In genomic region chr4:87073570-87074470, GRCh38 we compare ENCODE assay signal across 9 cellular contexts.
DNase-seq lines count a peak whose midpoint lies in the region; ATAC-seq and TF ChIP-seq lines count a peak whose summit lies in the region.
"Had no signal": no experiment of that assay in that cellular context is flagged by ENCODE, and none has a peak within 500 bp of the region (broad histone marks: within the 10 kb centered on the region; RNA-seq: fewer than 3 reads in every experiment).

No MANE protein-coding gene starts in this region.

- no peaks in the 10 kb centered on the region for H3K27me3 ChIP-seq in heart right ventricle

- ATAC-seq in HG03045 (IDR thresholded peaks at IDR 0.05; ENCODE audit: unreplicated experiment) (peak; percentile 95), heart right ventricle (peak; percentile 46 to 76 (median 66))
- peak; percentile 89 to 91 for ATAC-seq in activated T-cell treated with anti-CD3 and anti-CD28 coated beads, Interleukin-2, amount 50 U/mL, for 4 hours
- ATAC-seq: A549 had no signal

- peaks cover 51% of the 10 kb centered on the region for H3K4me1 Mint-ChIP-seq in activated T-cell treated with anti-CD3 and anti-CD28 coated beads, Interleukin-2, amount 50 U/mL, for 4 hours (ENCODE audit: low read depth)

- H3K4me3 ChIP-seq in heart right ventricle, result peak overlapping the region in 5 of 10 donors; percentile 0 to 25 (median 12)
- H3K4me3 ChIP-seq: A549 had no signal

- no peaks in the 10 kb centered on the region for H3K9me3 ChIP-seq in heart right ventricle
- H3K9me3 ChIP-seq: A549 had no signal

- DNase-seq in NCI-H2171 treated with DMSO at 0.1 percent for 48 hours (lab: John Stamatoyannopoulos, UW) (peak; percentile 44), NCI-H2171 (lab: John Stamatoyannopoulos, UW) (no peak), NCI-H526 (lab: John Stamatoyannopoulos, UW) (peak; percentile 68 to 70), heart right ventricle (peak in 1 of 2 donors; percentile 29)
- peak; percentile 34 for DNase-seq in activated T-cell treated with anti-CD3 and anti-CD28 coated beads, Interleukin-2, amount 50 U/mL, for 4 hours
- peak; percentile 81 for DNase-seq in stimulated activated CD4-positive, alpha-beta T cell treated with anti-CD3 and anti-CD28 coated beads, Interleukin-15, amount 100 ng/mL, for 24 hours
- DNase-seq in effector CD8-positive, alpha-beta T cell (lab: John Stamatoyannopoulos, UW), result no peak

- no peak for TF ChIP-seq CTCF in heart right ventricle (IDR thresholded peaks at IDR 0.05)

- peaks cover 5% of the 10 kb centered on the region for H3K36me3 Mint-ChIP-seq in activated T-cell treated with anti-CD3 and anti-CD28 coated beads, Interleukin-2, amount 50 U/mL, for 4 hours (ENCODE audit: insufficient read depth)

- intact Hi-C loops in heart right ventricle (cut with DNase I), result no loop called here

- no peaks in the 10 kb centered on the region for H3K36me3 ChIP-seq in heart right ventricle

- WGBS in heart right ventricle, 2 donors, result 15 to 21% methylated on average over 11 of the region's 11 CpGs

- H3K27ac ChIP-seq in heart right ventricle, result peak overlapping the region in 9 of 10 donors; percentile 30 to 69 (median 56)
- H3K27ac ChIP-seq: A549 had no signal

- H3K9me3 Mint-ChIP-seq in activated T-cell treated with anti-CD3 and anti-CD28 coated beads, Interleukin-2, amount 50 U/mL, for 4 hours, result no peaks in the 10 kb centered on the region

- H3K4me3 Mint-ChIP-seq in activated T-cell treated with anti-CD3 and anti-CD28 coated beads, Interleukin-2, amount 50 U/mL, for 4 hours, result peak overlapping the region; percentile 80

- H3K4me1 ChIP-seq in heart right ventricle, result peaks cover 5 to 94% (median 82%) of the 10 kb centered on the region in 9 donors

- no peaks in the 10 kb centered on the region for H3K27me3 Mint-ChIP-seq in activated T-cell treated with anti-CD3 and anti-CD28 coated beads, Interleukin-2, amount 50 U/mL, for 4 hours (ENCODE audit: low read depth)

Comparison
In these comparisons a context has a peak if more than half of its experiments do, and no peak if none do; other contexts are left out.
1. DNase-seq: peak in NCI-H2171 treated with DMSO at 0.1 percent for 48 hours (single experiment), NCI-H526 (2 of 2), activated T-cell treated with anti-CD3 and anti-CD28 coated beads, Interleukin-2, amount 50 U/mL, for 4 hours (single experiment) and stimulated activated CD4-positive, alpha-beta T cell treated with anti-CD3 and anti-CD28 coated beads, Interleukin-15, amount 100 ng/mL, for 24 hours (single experiment); none in NCI-H2171 (single experiment) and effector CD8-positive, alpha-beta T cell (single experiment).
2. Peak in every context shown above with its lines, with median percentiles within 50 percentile points of each other: ATAC-seq.